ENCODE assay signal across 2 cellular contexts in the genomic region with DNA sequence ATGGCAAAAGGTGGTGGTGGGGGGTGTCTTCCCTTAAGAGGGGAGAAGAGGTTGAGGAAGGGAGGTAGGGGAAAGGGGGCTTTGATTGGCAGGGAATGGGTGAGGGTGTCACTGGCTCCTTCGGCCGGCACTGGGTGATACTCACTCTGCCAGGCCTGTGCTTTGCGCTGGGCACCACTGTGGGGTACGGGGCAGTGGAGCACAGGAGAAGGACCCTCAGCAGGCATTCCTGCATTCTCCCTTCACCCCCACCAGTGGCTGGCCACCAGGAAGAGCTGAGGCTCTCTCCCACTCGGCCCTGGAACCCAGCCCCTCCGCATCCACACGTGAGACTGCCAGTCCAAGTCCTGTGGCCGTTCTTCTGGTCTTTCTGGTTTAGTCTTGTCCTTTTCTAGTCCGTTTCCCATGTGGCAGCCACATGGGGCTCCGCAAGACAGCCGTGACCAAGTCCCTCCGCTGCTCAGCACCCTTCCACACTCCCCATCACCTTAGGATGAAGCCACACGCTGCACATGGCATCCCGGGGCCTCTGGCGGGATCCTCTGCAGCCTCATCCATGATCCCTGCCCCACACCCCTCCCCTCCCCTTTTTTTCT.
TF ChIP-seq lines count a peak whose summit lies in the region.

No MANE protein-coding gene starts in this region.

TF ChIP-seq in A549, 52 proteins besides CTCF, POLR2A, EP300 and RAD21:
- TF ChIP-seq JUNB (IDR thresholded peaks at IDR 0.05) (no peak), ESRRA (IDR thresholded peaks at IDR 0.05; ENCODE audit: borderline replicate concordance, low read length) (no peak), EHF (CRISPR knock-in tag; IDR thresholded peaks at IDR 0.05) (no peak), POLR2AphosphoS2 (conservative IDR thresholded peaks at IDR 0.05; ENCODE audit: low read length) (no peak), HDAC2 (IDR thresholded peaks at IDR 0.05) (no peak)
- TF ChIP-seq, protein P1, sequence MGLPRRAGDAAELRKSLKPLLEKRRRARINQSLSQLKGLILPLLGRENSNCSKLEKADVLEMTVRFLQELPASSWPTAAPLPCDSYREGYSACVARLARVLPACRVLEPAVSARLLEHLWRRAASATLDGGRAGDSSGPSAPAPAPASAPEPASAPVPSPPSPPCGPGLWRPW (IDR thresholded peaks at IDR 0.05), result no peak
- TF ChIP-seq, protein P2, sequence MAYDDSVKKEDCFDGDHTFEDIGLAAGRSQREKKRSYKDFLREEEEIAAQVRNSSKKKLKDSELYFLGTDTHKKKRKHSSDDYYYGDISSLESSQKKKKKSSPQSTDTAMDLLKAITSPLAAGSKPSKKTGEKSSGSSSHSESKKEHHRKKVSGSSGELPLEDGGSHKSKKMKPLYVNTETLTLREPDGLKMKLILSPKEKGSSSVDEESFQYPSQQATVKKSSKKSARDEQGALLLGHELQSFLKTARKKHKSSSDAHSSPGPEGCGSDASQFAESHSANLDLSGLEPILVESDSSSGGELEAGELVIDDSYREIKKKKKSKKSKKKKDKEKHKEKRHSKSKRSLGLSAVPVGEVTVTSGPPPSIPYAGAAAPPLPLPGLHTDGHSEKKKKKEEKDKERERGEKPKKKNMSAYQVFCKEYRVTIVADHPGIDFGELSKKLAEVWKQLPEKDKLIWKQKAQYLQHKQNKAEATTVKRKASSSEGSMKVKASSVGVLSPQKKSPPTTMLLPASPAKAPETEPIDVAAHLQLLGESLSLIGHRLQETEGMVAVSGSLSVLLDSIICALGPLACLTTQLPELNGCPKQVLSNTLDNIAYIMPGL (CRISPR knock-in tag; IDR thresholded peaks at IDR 0.05; ENCODE audit: borderline replicate concordance), result no peak

TF ChIP-seq in GM23338, 12 proteins besides CTCF, POLR2A, EP300 and RAD21:
- TF ChIP-seq, protein P3, sequence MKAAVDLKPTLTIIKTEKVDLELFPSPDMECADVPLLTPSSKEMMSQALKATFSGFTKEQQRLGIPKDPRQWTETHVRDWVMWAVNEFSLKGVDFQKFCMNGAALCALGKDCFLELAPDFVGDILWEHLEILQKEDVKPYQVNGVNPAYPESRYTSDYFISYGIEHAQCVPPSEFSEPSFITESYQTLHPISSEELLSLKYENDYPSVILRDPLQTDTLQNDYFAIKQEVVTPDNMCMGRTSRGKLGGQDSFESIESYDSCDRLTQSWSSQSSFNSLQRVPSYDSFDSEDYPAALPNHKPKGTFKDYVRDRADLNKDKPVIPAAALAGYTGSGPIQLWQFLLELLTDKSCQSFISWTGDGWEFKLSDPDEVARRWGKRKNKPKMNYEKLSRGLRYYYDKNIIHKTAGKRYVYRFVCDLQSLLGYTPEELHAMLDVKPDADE (IDR thresholded peaks at IDR 0.05), result no peak
- TF ChIP-seq CREB1 (CRISPR knock-in tag; IDR thresholded peaks at IDR 0.05; ENCODE audit: low read depth) (no peak), POLR2AphosphoS5 (IDR thresholded peaks at IDR 0.05; ENCODE audit: low read depth) (no peak), STAT1 (IDR thresholded peaks at IDR 0.05; ENCODE audit: unreplicated experiment) (no peak), ZNF114 (CRISPR knock-in tag; IDR thresholded peaks at IDR 0.05) (no peak)
- TF ChIP-seq, protein P4, sequence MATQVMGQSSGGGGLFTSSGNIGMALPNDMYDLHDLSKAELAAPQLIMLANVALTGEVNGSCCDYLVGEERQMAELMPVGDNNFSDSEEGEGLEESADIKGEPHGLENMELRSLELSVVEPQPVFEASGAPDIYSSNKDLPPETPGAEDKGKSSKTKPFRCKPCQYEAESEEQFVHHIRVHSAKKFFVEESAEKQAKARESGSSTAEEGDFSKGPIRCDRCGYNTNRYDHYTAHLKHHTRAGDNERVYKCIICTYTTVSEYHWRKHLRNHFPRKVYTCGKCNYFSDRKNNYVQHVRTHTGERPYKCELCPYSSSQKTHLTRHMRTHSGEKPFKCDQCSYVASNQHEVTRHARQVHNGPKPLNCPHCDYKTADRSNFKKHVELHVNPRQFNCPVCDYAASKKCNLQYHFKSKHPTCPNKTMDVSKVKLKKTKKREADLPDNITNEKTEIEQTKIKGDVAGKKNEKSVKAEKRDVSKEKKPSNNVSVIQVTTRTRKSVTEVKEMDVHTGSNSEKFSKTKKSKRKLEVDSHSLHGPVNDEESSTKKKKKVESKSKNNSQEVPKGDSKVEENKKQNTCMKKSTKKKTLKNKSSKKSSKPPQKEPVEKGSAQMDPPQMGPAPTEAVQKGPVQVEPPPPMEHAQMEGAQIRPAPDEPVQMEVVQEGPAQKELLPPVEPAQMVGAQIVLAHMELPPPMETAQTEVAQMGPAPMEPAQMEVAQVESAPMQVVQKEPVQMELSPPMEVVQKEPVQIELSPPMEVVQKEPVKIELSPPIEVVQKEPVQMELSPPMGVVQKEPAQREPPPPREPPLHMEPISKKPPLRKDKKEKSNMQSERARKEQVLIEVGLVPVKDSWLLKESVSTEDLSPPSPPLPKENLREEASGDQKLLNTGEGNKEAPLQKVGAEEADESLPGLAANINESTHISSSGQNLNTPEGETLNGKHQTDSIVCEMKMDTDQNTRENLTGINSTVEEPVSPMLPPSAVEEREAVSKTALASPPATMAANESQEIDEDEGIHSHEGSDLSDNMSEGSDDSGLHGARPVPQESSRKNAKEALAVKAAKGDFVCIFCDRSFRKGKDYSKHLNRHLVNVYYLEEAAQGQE (IDR thresholded peaks at IDR 0.05; ENCODE audit: unreplicated experiment), result no peak
